Comparison of ENCODE assay signal across 1 cellular context in the genomic region with DNA sequence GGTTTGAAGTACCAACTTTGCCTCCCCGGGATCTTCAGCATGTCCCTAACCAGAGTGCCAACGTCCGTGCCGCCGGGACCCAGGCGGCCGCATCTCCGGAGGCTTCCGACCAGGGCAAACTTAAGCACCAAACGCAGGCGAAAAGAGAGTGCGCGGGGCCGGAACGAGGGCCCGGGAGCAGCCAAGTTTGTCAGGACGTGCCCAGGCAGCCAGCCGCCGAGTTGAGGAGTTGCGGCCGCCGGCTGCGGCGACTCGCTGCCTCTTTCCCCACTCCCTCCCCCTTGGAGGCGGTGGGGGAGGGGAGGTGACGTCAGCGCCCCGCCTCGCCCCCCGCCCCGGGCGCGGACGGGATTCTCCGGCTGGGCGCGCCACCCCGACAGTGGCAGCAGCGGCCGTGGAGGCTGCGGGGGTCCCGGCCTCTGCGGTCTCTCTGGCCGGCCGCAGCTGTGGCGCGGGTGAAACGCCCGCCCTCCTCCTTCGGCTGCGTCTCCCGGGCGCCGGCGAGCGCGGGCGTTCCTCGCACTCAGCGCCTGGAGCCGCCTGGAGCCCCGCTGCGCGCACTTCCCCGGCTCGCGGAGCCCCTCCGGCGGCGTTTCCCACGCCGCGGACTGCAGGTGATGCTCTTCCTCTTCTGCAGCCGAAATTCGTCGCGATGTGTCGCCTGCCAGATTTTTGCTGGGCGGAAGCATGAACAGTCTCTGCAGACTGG.
TF ChIP-seq lines count a peak whose summit lies in the region.

No MANE protein-coding gene starts in this region.

TF ChIP-seq in K562, 482 proteins besides CTCF, POLR2A, EP300 and RAD21 (continued from another document and continues in another):
- TF ChIP-seq, protein P1, sequence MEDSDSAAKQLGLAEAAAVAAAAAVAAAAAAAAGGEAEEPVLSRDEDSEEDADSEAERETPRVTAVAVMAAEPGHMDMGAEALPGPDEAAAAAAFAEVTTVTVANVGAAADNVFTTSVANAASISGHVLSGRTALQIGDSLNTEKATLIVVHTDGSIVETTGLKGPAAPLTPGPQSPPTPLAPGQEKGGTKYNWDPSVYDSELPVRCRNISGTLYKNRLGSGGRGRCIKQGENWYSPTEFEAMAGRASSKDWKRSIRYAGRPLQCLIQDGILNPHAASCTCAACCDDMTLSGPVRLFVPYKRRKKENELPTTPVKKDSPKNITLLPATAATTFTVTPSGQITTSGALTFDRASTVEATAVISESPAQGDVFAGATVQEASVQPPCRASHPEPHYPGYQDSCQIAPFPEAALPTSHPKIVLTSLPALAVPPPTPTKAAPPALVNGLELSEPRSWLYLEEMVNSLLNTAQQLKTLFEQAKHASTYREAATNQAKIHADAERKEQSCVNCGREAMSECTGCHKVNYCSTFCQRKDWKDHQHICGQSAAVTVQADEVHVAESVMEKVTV (CRISPR knock-in tag; IDR thresholded peaks at IDR 0.05) = no peak; the same call in 1 of the 2 replicates
- TF ChIP-seq NCOR1 (IDR thresholded peaks at IDR 0.05) = no peak
- peak; percentile 96 for TF ChIP-seq ATF7 (IDR thresholded peaks at IDR 0.05)
- no peak for TF ChIP-seq ELF4 (CRISPR knock-in tag; IDR thresholded peaks at IDR 0.05)
- peak; percentile 71 for TF ChIP-seq SMAD4 (CRISPR knock-in tag; conservative IDR thresholded peaks at IDR 0.05)
- TF ChIP-seq, protein P2, sequence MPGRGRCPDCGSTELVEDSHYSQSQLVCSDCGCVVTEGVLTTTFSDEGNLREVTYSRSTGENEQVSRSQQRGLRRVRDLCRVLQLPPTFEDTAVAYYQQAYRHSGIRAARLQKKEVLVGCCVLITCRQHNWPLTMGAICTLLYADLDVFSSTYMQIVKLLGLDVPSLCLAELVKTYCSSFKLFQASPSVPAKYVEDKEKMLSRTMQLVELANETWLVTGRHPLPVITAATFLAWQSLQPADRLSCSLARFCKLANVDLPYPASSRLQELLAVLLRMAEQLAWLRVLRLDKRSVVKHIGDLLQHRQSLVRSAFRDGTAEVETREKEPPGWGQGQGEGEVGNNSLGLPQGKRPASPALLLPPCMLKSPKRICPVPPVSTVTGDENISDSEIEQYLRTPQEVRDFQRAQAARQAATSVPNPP (IDR thresholded peaks at IDR 0.05; ENCODE audit: borderline replicate concordance, insufficient read depth, insufficient read length) = no peak
- no peak for TF ChIP-seq ZNF347 (CRISPR knock-in tag; IDR thresholded peaks at IDR 0.05; ENCODE audit: low read depth)
- TF ChIP-seq YY1 (IDR thresholded peaks at IDR 0.05; ENCODE audit: borderline replicate concordance in 1 of 3, control insufficient read depth in 1 of 3, extremely low read depth in 1 of 3, insufficient read depth in 3 of 3, insufficient read length in 1 of 3, insufficient replicate concordance in 2 of 3, low read depth in 1 of 3, low read length in 2 of 3) = no peak
- TF ChIP-seq KAT7 (CRISPR knock-in tag; IDR thresholded peaks at IDR 0.05; ENCODE audit: borderline replicate concordance) = 0 out of 2 replicates have a peak, but pooled peaks have one; percentile 43
- no peak for TF ChIP-seq MIER1 (IDR thresholded peaks at IDR 0.05; ENCODE audit: low read depth)
- no peak for TF ChIP-seq SAP30 (IDR thresholded peaks at IDR 0.05; ENCODE audit: borderline replicate concordance, insufficient read depth, low read depth, low read length, poor library complexity, severe bottlenecking)
- TF ChIP-seq ZNF133 (CRISPR knock-in tag; IDR thresholded peaks at IDR 0.05) = no peak
- no peak for TF ChIP-seq ZSCAN29 (IDR thresholded peaks at IDR 0.05)
- TF ChIP-seq BHLHE40 (IDR thresholded peaks at IDR 0.05; ENCODE audit: low read length) = no peak
- TF ChIP-seq ADNP (tag; IDR thresholded peaks at IDR 0.05) = no peak
- TF ChIP-seq SIN3B (IDR thresholded peaks at IDR 0.05; ENCODE audit: low read depth) = no peak
- TF ChIP-seq RFX1 (IDR thresholded peaks at IDR 0.05) = no peak
- no peak for TF ChIP-seq RNF2 (IDR thresholded peaks at IDR 0.05)
- no peak for TF ChIP-seq MTF1 (CRISPR knock-in tag; IDR thresholded peaks at IDR 0.05; ENCODE audit: borderline replicate concordance)
- TF ChIP-seq GABPB1 (CRISPR knock-in tag; IDR thresholded peaks at IDR 0.05) = no peak
- TF ChIP-seq ZNF239 (CRISPR knock-in tag; IDR thresholded peaks at IDR 0.05) = no peak
- TF ChIP-seq, protein P3, sequence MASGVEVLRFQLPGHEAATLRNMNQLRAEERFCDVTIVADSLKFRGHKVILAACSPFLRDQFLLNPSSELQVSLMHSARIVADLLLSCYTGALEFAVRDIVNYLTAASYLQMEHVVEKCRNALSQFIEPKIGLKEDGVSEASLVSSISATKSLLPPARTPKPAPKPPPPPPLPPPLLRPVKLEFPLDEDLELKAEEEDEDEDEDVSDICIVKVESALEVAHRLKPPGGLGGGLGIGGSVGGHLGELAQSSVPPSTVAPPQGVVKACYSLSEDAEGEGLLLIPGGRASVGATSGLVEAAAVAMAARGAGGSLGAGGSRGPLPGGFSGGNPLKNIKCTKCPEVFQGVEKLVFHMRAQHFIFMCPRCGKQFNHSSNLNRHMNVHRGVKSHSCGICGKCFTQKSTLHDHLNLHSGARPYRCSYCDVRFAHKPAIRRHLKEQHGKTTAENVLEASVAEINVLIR (CRISPR knock-in tag; IDR thresholded peaks at IDR 0.05) = peak; percentile 74
- TF ChIP-seq SMC3 (conservative IDR thresholded peaks at IDR 0.05; ENCODE audit: insufficient read depth, low read depth, low read length) = no peak
- no peak for TF ChIP-seq HDAC6 (IDR thresholded peaks at IDR 0.05; ENCODE audit: low read depth, low read length)
- peak; percentile 38; the same call in 1 of the 2 replicates for TF ChIP-seq POLR2G (IDR thresholded peaks at IDR 0.05; ENCODE audit: low read depth, low read length)
- TF ChIP-seq, protein P4, sequence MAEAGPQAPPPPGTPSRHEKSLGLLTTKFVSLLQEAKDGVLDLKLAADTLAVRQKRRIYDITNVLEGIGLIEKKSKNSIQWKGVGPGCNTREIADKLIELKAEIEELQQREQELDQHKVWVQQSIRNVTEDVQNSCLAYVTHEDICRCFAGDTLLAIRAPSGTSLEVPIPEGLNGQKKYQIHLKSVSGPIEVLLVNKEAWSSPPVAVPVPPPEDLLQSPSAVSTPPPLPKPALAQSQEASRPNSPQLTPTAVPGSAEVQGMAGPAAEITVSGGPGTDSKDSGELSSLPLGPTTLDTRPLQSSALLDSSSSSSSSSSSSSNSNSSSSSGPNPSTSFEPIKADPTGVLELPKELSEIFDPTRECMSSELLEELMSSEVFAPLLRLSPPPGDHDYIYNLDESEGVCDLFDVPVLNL (CRISPR knock-in tag; IDR thresholded peaks at IDR 0.05; ENCODE audit: low read depth) = no peak
- TF ChIP-seq, protein P5, sequence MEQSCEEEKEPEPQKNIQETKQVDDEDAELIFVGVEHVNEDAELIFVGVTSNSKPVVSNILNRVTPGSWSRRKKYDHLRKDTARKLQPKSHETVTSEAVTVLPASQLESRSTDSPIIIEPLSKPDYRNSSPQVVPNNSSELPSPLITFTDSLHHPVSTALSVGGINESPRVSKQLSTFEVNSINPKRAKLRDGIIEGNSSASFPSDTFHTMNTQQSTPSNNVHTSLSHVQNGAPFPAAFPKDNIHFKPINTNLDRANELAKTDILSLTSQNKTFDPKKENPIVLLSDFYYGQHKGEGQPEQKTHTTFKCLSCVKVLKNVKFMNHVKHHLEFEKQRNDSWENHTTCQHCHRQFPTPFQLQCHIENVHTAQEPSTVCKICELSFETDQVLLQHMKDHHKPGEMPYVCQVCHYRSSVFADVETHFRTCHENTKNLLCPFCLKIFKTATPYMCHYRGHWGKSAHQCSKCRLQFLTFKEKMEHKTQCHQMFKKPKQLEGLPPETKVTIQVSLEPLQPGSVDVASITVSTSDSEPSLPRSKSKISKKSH (CRISPR knock-in tag; IDR thresholded peaks at IDR 0.05) = no peak
- no peak for TF ChIP-seq GATAD2A (IDR thresholded peaks at IDR 0.05)
- no peak for TF ChIP-seq ZNF212 (CRISPR knock-in tag; IDR thresholded peaks at IDR 0.05)
- TF ChIP-seq, protein P6, sequence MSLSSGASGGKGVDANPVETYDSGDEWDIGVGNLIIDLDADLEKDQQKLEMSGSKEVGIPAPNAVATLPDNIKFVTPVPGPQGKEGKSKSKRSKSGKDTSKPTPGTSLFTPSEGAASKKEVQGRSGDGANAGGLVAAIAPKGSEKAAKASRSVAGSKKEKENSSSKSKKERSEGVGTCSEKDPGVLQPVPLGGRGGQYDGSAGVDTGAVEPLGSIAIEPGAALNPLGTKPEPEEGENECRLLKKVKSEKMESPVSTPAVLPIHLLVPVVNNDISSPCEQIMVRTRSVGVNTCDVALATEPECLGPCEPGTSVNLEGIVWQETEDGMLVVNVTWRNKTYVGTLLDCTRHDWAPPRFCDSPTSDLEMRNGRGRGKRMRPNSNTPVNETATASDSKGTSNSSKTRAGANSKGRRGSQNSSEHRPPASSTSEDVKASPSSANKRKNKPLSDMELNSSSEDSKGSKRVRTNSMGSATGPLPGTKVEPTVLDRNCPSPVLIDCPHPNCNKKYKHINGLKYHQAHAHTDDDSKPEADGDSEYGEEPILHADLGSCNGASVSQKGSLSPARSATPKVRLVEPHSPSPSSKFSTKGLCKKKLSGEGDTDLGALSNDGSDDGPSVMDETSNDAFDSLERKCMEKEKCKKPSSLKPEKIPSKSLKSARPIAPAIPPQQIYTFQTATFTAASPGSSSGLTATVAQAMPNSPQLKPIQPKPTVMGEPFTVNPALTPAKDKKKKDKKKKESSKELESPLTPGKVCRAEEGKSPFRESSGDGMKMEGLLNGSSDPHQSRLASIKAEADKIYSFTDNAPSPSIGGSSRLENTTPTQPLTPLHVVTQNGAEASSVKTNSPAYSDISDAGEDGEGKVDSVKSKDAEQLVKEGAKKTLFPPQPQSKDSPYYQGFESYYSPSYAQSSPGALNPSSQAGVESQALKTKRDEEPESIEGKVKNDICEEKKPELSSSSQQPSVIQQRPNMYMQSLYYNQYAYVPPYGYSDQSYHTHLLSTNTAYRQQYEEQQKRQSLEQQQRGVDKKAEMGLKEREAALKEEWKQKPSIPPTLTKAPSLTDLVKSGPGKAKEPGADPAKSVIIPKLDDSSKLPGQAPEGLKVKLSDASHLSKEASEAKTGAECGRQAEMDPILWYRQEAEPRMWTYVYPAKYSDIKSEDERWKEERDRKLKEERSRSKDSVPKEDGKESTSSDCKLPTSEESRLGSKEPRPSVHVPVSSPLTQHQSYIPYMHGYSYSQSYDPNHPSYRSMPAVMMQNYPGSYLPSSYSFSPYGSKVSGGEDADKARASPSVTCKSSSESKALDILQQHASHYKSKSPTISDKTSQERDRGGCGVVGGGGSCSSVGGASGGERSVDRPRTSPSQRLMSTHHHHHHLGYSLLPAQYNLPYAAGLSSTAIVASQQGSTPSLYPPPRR (CRISPR knock-in tag; IDR thresholded peaks at IDR 0.05; ENCODE audit: borderline replicate concordance) = no peak
- no peak for TF ChIP-seq CAMTA2 (CRISPR knock-in tag; conservative IDR thresholded peaks at IDR 0.05)
- TF ChIP-seq, protein P7, sequence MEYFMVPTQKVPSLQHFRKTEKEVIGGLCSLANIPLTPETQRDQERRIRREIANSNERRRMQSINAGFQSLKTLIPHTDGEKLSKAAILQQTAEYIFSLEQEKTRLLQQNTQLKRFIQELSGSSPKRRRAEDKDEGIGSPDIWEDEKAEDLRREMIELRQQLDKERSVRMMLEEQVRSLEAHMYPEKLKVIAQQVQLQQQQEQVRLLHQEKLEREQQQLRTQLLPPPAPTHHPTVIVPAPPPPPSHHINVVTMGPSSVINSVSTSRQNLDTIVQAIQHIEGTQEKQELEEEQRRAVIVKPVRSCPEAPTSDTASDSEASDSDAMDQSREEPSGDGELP (CRISPR knock-in tag; IDR thresholded peaks at IDR 0.05; ENCODE audit: borderline replicate concordance) = peak; percentile 28; the same call in 1 of the 2 replicates
- no peak for TF ChIP-seq ZNF696 (CRISPR knock-in tag; conservative IDR thresholded peaks at IDR 0.05)
- TF ChIP-seq, protein P8, sequence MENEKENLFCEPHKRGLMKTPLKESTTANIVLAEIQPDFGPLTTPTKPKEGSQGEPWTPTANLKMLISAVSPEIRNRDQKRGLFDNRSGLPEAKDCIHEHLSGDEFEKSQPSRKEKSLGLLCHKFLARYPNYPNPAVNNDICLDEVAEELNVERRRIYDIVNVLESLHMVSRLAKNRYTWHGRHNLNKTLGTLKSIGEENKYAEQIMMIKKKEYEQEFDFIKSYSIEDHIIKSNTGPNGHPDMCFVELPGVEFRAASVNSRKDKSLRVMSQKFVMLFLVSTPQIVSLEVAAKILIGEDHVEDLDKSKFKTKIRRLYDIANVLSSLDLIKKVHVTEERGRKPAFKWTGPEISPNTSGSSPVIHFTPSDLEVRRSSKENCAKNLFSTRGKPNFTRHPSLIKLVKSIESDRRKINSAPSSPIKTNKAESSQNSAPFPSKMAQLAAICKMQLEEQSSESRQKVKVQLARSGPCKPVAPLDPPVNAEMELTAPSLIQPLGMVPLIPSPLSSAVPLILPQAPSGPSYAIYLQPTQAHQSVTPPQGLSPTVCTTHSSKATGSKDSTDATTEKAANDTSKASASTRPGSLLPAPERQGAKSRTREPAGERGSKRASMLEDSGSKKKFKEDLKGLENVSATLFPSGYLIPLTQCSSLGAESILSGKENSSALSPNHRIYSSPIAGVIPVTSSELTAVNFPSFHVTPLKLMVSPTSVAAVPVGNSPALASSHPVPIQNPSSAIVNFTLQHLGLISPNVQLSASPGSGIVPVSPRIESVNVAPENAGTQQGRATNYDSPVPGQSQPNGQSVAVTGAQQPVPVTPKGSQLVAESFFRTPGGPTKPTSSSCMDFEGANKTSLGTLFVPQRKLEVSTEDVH (IDR thresholded peaks at IDR 0.05; ENCODE audit: low read depth, partially characterized antibody) = no peak
- TF ChIP-seq ZNF57 (CRISPR knock-in tag; IDR thresholded peaks at IDR 0.05) = no peak
- TF ChIP-seq ZNF23 (CRISPR knock-in tag; IDR thresholded peaks at IDR 0.05) = no peak
- no peak for TF ChIP-seq ZFP1 (CRISPR knock-in tag; IDR thresholded peaks at IDR 0.05)
- no peak for TF ChIP-seq SAFB2 (IDR thresholded peaks at IDR 0.05; ENCODE audit: borderline replicate concordance, low read depth, low read length, severe bottlenecking)
- no peak for TF ChIP-seq ZNF444 (CRISPR knock-in tag; IDR thresholded peaks at IDR 0.05)
- TF ChIP-seq NCOA4 (IDR thresholded peaks at IDR 0.05; ENCODE audit: partially characterized antibody) = no peak
- no peak for TF ChIP-seq CBX1 (IDR thresholded peaks at IDR 0.05; ENCODE audit: low read depth)
- TF ChIP-seq, protein P9, sequence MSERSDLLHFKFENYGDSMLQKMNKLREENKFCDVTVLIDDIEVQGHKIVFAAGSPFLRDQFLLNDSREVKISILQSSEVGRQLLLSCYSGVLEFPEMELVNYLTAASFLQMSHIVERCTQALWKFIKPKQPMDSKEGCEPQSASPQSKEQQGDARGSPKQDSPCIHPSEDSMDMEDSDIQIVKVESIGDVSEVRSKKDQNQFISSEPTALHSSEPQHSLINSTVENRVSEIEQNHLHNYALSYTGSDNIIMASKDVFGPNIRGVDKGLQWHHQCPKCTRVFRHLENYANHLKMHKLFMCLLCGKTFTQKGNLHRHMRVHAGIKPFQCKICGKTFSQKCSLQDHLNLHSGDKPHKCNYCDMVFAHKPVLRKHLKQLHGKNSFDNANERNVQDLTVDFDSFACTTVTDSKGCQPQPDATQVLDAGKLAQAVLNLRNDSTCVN (CRISPR knock-in tag; IDR thresholded peaks at IDR 0.05) = no peak
- no peak for TF ChIP-seq ZNF165 (CRISPR knock-in tag; IDR thresholded peaks at IDR 0.05; ENCODE audit: borderline replicate concordance)
- TF ChIP-seq GATAD2B (IDR thresholded peaks at IDR 0.05; ENCODE audit: borderline replicate concordance) = 0 out of 2 replicates have a peak, but pooled peaks have one; percentile 44
- TF ChIP-seq CREB1 (IDR thresholded peaks at IDR 0.05) = peak; percentile 78
- peak; percentile 88 for TF ChIP-seq CREB1 (CRISPR knock-in tag; IDR thresholded peaks at IDR 0.05)
- TF ChIP-seq, protein P10, sequence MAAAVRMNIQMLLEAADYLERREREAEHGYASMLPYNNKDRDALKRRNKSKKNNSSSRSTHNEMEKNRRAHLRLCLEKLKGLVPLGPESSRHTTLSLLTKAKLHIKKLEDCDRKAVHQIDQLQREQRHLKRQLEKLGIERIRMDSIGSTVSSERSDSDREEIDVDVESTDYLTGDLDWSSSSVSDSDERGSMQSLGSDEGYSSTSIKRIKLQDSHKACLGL (CRISPR knock-in tag; IDR thresholded peaks at IDR 0.05; ENCODE audit: borderline replicate concordance, poor library complexity, severe bottlenecking) = no peak
